ENCODE assay signal across 1 cellular context in the genomic region with DNA sequence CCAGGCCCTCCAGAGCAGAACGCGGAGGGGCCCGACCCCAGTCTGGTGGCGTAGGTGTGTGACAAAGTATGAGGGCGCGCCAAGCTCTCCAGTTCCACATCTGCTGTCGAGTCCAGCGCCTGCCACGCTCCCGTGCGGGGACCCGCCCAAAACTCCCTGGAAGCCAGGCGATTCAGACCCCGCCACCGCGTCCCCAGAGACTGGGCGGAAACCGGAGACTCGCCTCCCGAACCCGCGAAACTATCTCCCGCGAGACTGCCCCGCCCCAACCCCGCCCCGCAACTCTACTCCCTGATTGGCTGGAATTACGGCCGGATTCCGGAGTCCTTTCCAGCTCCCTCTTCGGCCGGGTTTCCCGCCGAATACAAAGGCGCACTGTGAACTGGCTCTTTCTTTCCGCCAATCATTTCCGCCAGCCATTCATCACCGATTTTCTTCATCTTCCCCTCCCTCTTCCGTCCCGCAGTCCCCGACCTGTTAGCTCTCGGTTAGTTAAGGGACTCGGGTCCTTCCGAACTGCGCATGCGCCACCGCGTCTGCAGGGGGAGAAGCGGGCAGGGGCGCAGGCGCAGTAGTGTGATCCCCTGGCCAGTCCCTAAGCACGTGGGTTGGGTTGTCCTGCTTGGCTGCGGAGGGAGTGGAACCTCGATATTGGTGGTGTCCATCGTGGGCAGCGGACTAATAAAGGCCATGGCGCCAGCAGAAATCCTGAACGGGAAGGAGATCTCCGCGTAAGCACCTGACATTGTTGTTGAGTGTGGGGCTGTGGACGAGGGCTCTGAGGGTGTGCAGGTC.
A peak's percentile ranks its signal among the peaks of the same experiment; 100 is the strongest.
TF ChIP-seq lines count a peak whose summit lies in the region.

A gene (plus strand): TSS at position 616 of the 795 bp plus-strand sequence. CDS start 75 bp downstream, at position 691.

TF ChIP-seq in HepG2, 621 proteins besides CTCF, POLR2A, EP300 and RAD21 (continued from another document and continues in another):
- peak; percentile 72; the same call in 1 of the 2 replicates for TF ChIP-seq ZNF775 (CRISPR knock-in tag; IDR thresholded peaks at IDR 0.05; ENCODE audit: borderline replicate concordance)
- TF ChIP-seq, protein P1, sequence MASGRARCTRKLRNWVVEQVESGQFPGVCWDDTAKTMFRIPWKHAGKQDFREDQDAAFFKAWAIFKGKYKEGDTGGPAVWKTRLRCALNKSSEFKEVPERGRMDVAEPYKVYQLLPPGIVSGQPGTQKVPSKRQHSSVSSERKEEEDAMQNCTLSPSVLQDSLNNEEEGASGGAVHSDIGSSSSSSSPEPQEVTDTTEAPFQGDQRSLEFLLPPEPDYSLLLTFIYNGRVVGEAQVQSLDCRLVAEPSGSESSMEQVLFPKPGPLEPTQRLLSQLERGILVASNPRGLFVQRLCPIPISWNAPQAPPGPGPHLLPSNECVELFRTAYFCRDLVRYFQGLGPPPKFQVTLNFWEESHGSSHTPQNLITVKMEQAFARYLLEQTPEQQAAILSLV (CRISPR knock-in tag; IDR thresholded peaks at IDR 0.05; ENCODE audit: borderline replicate concordance), result peak; percentile 96
- TF ChIP-seq GATAD1 (CRISPR knock-in tag; IDR thresholded peaks at IDR 0.05), result peak; percentile 58; the same call in 1 of the 2 replicates
- TF ChIP-seq NR2F6 (IDR thresholded peaks at IDR 0.05), result no peak
- no peak for TF ChIP-seq NR2F6 (CRISPR knock-in tag; IDR thresholded peaks at IDR 0.05)
- TF ChIP-seq HOXA5 (CRISPR knock-in tag; IDR thresholded peaks at IDR 0.05), result peak; percentile 29
- TF ChIP-seq ZFYVE20 (CRISPR knock-in tag; IDR thresholded peaks at IDR 0.05; ENCODE audit: borderline replicate concordance, low read depth), result 0 out of 2 replicates have a peak, but pooled peaks have one; percentile 62
- TF ChIP-seq, protein P2, sequence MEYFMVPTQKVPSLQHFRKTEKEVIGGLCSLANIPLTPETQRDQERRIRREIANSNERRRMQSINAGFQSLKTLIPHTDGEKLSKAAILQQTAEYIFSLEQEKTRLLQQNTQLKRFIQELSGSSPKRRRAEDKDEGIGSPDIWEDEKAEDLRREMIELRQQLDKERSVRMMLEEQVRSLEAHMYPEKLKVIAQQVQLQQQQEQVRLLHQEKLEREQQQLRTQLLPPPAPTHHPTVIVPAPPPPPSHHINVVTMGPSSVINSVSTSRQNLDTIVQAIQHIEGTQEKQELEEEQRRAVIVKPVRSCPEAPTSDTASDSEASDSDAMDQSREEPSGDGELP (IDR thresholded peaks at IDR 0.05; ENCODE audit: borderline replicate concordance, low read depth), result no peak
- peak; percentile 76; the same call in 1 of the 2 replicates for TF ChIP-seq KMT2A (CRISPR knock-in tag; IDR thresholded peaks at IDR 0.05)
- TF ChIP-seq KAT8 (CRISPR knock-in tag; IDR thresholded peaks at IDR 0.05), result peak; percentile 50
- TF ChIP-seq ZNF776 (CRISPR knock-in tag; IDR thresholded peaks at IDR 0.05), result 0 out of 2 replicates have a peak, but pooled peaks have one; percentile 15
- TF ChIP-seq BORCS8-MEF2B (CRISPR knock-in tag; IDR thresholded peaks at IDR 0.05), result peak; percentile 57; the same call in 1 of the 2 replicates
- peak; percentile 23; the same call in 1 of the 2 replicates for TF ChIP-seq ELF3 (CRISPR knock-in tag; IDR thresholded peaks at IDR 0.05)
- no peak for TF ChIP-seq NFE2 (CRISPR knock-in tag; IDR thresholded peaks at IDR 0.05)
- peak; percentile 71 for TF ChIP-seq SPEN (CRISPR knock-in tag; IDR thresholded peaks at IDR 0.05; ENCODE audit: low read depth)
- TF ChIP-seq, protein P3, sequence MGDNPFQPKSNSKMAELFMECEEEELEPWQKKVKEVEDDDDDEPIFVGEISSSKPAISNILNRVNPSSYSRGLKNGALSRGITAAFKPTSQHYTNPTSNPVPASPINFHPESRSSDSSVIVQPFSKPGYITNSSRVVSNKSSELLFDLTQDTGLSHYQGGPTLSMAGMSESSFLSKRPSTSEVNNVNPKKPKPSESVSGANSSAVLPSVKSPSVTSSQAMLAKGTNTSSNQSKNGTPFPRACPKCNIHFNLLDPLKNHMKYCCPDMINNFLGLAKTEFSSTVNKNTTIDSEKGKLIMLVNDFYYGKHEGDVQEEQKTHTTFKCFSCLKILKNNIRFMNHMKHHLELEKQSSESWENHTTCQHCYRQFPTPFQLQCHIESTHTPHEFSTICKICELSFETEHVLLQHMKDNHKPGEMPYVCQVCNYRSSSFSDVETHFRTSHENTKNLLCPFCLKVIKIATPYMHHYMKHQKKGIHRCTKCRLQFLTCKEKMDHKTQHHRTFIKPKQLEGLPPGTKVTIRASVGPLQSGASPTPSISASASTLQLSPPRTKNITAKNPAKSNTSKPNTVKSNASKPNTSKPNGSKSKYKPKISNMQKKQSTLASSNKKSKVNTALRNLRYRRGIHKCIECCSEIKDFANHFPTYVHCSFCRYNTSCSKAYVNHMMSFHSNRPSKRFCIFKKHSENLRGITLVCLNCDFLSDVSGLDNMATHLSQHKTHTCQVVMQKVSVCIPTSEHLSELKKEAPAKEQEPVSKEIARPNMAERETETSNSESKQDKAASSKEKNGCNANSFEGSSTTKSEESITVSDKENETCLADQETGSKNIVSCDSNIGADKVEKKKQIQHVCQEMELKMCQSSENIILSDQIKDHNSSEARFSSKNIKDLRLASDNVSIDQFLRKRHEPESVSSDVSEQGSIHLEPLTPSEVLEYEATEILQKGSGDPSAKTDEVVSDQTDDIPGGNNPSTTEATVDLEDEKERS (CRISPR knock-in tag; IDR thresholded peaks at IDR 0.05), result peak; percentile 43; the same call in 1 of the 2 replicates
- TF ChIP-seq ZNF589 (CRISPR knock-in tag; conservative IDR thresholded peaks at IDR 0.05), result peak; percentile 97
- TF ChIP-seq, protein P4, sequence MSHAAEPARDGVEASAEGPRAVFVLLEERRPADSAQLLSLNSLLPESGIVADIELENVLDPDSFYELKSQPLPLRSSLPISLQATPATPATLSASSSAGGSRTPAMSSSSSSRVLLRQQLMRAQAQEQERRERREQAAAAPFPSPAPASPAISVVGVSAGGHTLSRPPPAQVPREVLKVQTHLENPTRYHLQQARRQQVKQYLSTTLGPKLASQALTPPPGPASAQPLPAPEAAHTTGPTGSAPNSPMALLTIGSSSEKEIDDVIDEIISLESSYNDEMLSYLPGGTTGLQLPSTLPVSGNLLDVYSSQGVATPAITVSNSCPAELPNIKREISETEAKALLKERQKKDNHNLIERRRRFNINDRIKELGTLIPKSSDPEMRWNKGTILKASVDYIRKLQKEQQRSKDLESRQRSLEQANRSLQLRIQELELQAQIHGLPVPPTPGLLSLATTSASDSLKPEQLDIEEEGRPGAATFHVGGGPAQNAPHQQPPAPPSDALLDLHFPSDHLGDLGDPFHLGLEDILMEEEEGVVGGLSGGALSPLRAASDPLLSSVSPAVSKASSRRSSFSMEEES (CRISPR knock-in tag; IDR thresholded peaks at IDR 0.05), result peak; percentile 55; the same call in 1 of the 2 replicates
- no peak for TF ChIP-seq TOE1 (CRISPR knock-in tag; IDR thresholded peaks at IDR 0.05)
- TF ChIP-seq GABPB1 (CRISPR knock-in tag; IDR thresholded peaks at IDR 0.05), result peak; percentile 76
- TF ChIP-seq ZNF629 (CRISPR knock-in tag; conservative IDR thresholded peaks at IDR 0.05), result no peak
- TF ChIP-seq, protein P5, sequence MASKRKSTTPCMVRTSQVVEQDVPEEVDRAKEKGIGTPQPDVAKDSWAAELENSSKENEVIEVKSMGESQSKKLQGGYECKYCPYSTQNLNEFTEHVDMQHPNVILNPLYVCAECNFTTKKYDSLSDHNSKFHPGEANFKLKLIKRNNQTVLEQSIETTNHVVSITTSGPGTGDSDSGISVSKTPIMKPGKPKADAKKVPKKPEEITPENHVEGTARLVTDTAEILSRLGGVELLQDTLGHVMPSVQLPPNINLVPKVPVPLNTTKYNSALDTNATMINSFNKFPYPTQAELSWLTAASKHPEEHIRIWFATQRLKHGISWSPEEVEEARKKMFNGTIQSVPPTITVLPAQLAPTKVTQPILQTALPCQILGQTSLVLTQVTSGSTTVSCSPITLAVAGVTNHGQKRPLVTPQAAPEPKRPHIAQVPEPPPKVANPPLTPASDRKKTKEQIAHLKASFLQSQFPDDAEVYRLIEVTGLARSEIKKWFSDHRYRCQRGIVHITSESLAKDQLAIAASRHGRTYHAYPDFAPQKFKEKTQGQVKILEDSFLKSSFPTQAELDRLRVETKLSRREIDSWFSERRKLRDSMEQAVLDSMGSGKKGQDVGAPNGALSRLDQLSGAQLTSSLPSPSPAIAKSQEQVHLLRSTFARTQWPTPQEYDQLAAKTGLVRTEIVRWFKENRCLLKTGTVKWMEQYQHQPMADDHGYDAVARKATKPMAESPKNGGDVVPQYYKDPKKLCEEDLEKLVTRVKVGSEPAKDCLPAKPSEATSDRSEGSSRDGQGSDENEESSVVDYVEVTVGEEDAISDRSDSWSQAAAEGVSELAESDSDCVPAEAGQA (IDR thresholded peaks at IDR 0.05; ENCODE audit: low read depth), result no peak
- TF ChIP-seq, protein P5 (CRISPR knock-in tag; IDR thresholded peaks at IDR 0.05; ENCODE audit: borderline replicate concordance), result 0 out of 2 replicates have a peak, but pooled peaks have one; percentile 12
- TF ChIP-seq SRY (CRISPR knock-in tag; IDR thresholded peaks at IDR 0.05), result peak; percentile 94; the same call in 1 of the 2 replicates
- peak; percentile 63 for TF ChIP-seq ZBTB8A (CRISPR knock-in tag; IDR thresholded peaks at IDR 0.05; ENCODE audit: borderline replicate concordance, low read depth)
- TF ChIP-seq, protein P6, sequence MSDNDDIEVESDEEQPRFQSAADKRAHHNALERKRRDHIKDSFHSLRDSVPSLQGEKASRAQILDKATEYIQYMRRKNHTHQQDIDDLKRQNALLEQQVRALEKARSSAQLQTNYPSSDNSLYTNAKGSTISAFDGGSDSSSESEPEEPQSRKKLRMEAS (IDR thresholded peaks at IDR 0.05), result peak; percentile 100
- TF ChIP-seq, protein P7, sequence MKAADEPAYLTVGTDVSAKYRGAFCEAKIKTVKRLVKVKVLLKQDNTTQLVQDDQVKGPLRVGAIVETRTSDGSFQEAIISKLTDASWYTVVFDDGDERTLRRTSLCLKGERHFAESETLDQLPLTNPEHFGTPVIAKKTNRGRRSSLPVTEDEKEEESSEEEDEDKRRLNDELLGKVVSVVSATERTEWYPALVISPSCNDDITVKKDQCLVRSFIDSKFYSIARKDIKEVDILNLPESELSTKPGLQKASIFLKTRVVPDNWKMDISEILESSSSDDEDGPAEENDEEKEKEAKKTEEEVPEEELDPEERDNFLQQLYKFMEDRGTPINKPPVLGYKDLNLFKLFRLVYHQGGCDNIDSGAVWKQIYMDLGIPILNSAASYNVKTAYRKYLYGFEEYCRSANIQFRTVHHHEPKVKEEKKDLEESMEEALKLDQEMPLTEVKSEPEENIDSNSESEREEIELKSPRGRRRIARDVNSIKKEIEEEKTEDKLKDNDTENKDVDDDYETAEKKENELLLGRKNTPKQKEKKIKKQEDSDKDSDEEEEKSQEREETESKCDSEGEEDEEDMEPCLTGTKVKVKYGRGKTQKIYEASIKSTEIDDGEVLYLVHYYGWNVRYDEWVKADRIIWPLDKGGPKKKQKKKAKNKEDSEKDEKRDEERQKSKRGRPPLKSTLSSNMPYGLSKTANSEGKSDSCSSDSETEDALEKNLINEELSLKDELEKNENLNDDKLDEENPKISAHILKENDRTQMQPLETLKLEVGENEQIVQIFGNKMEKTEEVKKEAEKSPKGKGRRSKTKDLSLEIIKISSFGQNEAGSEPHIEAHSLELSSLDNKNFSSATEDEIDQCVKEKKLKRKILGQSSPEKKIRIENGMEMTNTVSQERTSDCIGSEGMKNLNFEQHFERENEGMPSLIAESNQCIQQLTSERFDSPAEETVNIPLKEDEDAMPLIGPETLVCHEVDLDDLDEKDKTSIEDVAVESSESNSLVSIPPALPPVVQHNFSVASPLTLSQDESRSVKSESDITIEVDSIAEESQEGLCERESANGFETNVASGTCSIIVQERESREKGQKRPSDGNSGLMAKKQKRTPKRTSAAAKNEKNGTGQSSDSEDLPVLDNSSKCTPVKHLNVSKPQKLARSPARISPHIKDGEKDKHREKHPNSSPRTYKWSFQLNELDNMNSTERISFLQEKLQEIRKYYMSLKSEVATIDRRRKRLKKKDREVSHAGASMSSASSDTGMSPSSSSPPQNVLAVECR (CRISPR knock-in tag; IDR thresholded peaks at IDR 0.05; ENCODE audit: borderline replicate concordance), result peak; percentile 86
- TF ChIP-seq BCL6 (CRISPR knock-in tag; IDR thresholded peaks at IDR 0.05), result no peak; the same call in 1 of the 2 replicates
- TF ChIP-seq, protein P8, sequence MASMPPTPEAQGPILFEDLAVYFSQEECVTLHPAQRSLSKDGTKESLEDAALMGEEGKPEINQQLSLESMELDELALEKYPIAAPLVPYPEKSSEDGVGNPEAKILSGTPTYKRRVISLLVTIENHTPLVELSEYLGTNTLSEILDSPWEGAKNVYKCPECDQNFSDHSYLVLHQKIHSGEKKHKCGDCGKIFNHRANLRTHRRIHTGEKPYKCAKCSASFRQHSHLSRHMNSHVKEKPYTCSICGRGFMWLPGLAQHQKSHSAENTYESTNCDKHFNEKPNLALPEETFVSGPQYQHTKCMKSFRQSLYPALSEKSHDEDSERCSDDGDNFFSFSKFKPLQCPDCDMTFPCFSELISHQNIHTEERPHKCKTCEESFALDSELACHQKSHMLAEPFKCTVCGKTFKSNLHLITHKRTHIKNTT (CRISPR knock-in tag; IDR thresholded peaks at IDR 0.05), result no peak
- 0 out of 2 replicates have a peak, but pooled peaks have one; percentile 29 for TF ChIP-seq ZNF205 (CRISPR knock-in tag; IDR thresholded peaks at IDR 0.05)
- TF ChIP-seq, protein P9, sequence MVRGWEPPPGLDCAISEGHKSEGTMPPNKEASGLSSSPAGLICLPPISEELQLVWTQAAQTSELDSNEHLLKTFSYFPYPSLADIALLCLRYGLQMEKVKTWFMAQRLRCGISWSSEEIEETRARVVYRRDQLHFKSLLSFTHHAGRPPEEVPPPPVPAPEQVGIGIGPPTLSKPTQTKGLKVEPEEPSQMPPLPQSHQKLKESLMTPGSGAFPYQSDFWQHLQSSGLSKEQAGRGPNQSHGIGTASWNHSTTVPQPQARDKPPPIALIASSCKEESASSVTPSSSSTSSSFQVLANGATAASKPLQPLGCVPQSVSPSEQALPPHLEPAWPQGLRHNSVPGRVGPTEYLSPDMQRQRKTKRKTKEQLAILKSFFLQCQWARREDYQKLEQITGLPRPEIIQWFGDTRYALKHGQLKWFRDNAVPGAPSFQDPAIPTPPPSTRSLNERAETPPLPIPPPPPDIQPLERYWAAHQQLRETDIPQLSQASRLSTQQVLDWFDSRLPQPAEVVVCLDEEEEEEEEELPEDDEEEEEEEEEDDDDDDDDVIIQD (CRISPR knock-in tag; IDR thresholded peaks at IDR 0.05; ENCODE audit: low read depth), result no peak
- no peak for TF ChIP-seq ARID2 (CRISPR knock-in tag; IDR thresholded peaks at IDR 0.05; ENCODE audit: borderline replicate concordance)
- peak; percentile 72; the same call in 1 of the 2 replicates for TF ChIP-seq YEATS4 (CRISPR knock-in tag; IDR thresholded peaks at IDR 0.05; ENCODE audit: borderline replicate concordance)
- TF ChIP-seq ZNF3 (CRISPR knock-in tag; IDR thresholded peaks at IDR 0.05), result no peak
